In the genomic region with DNA sequence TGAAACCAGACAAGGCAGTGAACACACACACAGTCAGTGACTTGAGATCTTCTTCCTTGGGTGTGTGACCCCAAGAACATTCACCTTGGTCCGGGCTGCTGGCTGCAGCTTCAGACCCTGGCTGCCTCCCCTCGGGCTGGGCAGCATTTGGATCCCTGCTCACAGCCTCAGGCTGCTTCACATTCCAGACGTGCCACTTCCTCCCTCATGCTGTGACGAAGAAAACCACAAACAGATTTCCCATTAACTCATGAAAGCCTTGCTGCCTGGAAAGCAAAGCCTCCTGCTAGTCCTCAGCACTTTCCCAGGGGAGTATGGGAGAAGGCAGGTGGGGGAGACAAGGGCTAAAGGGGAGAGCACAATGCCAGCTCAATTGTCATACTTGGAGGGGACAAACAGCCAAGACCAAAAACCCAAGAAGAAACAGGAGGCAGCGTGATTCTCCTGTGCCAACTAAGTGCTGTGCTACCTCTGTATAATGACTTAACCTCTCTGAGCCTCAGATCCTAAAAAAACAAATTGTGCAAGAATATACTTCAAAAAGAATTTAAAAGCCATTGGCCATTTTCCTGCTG, we compare ENCODE assay signal across 9 cellular contexts.
DNase-seq lines count a peak whose midpoint lies in the region; ATAC-seq and TF ChIP-seq lines count a peak whose summit lies in the region.
"Had no signal": no experiment of that assay in that cellular context is flagged by ENCODE, and none has a peak within 500 bp of the region (broad histone marks: within the 10 kb centered on the region; RNA-seq: fewer than 3 reads in every experiment).

No MANE protein-coding gene starts in this region.

- H3K4me2 ChIP-seq in SK-N-SH: peak overlapping the region; percentile 68

- peak overlapping the region in 1 of 2 experiments; percentile 28; a peak in 3 of 4 replicates for H3K4me3 ChIP-seq in SK-N-SH (ENCODE audit: low read depth in 2 of 2, low read length in 1 of 2)
- no peak overlapping the region for H3K4me3 ChIP-seq in gastroesophageal sphincter
- no peak overlapping the region for H3K4me3 ChIP-seq in gastrocnemius medialis

- H3K9me3 ChIP-seq in SK-N-SH (no peaks in the 10 kb centered on the region), gastroesophageal sphincter (no peaks in the 10 kb centered on the region), gastrocnemius medialis (no peaks in the 10 kb centered on the region)

- peak overlapping the region; percentile 80; the same call in 1 of the 2 replicates for H2AFZ ChIP-seq in SK-N-SH (ENCODE audit: low read depth)

- peak; percentile 77 for ATAC-seq in gastroesophageal sphincter
- ATAC-seq in gastrocnemius medialis: no peak

- H3K36me3 ChIP-seq in SK-N-SH (replicated peaks in 1 of 2; ENCODE audit: control insufficient read depth in 1 of 2, insufficient read depth in 2 of 2, low read length in 1 of 2): no peaks in the 10 kb centered on the region
- H3K36me3 ChIP-seq in gastroesophageal sphincter: no peaks in the 10 kb centered on the region
- H3K36me3 ChIP-seq in gastrocnemius medialis: no peaks in the 10 kb centered on the region

- no peaks in the 10 kb centered on the region for H3K27me3 ChIP-seq in SK-N-SH (ENCODE audit: insufficient read depth)
- H3K27me3 ChIP-seq in gastroesophageal sphincter: no peaks in the 10 kb centered on the region
- H3K27me3 ChIP-seq in gastrocnemius medialis: no peaks in the 10 kb centered on the region

- intact Hi-C loops in gastrocnemius medialis (cut with DNase I; ENCODE audit: low total_unique reads): no loop called here

- H3K9me2 ChIP-seq in SK-N-SH: no peaks in the 10 kb centered on the region

- TF ChIP-seq RAD21 in SK-N-SH (IDR thresholded peaks at IDR 0.05; ENCODE audit: low read length): no peak

- no peak for TF ChIP-seq POLR2A in gastroesophageal sphincter (IDR thresholded peaks at IDR 0.05)
- TF ChIP-seq POLR2A in gastrocnemius medialis (IDR thresholded peaks at IDR 0.05): no peak
- TF ChIP-seq POLR2A in erythroblast (IDR thresholded peaks at IDR 0.05; ENCODE audit: low read length): no peak

- H3K79me2 ChIP-seq in SK-N-SH (ENCODE audit: insufficient read depth): no peaks in the 10 kb centered on the region

- H3F3A ChIP-seq in SK-N-SH (replicated peaks; ENCODE audit: insufficient read depth): no peaks in the 10 kb centered on the region

- in situ Hi-C loops in gastrocnemius medialis (cut with MboI; ENCODE audit: low sequenced_read_pairs in 4 of 4): loop anchor here (10.0 to 25.0 kb wide), 5 partner anchors 102 to 498 kb away; no protein-coding TSS in a partner anchor

- POLR2A ChIA-PET in SK-N-SH (lab: Yijun Ruan, JAX): no interaction called here

- peak overlapping the region; percentile 55; the same call in 1 of the 2 replicates for H3K9ac ChIP-seq in SK-N-SH

- whole genome bisulfite sequencing in SK-N-SH (ENCODE audit: low lambda C conversion rate): 10% methylated on average over 4 of the region's 5 CpGs
- 40 to 60% methylated on average over 1 of the region's 5 CpGs for WGBS in gastroesophageal sphincter (ENCODE audit: low coverage in 1 of 2), 2 donors

- H3K27ac ChIP-seq in SK-N-SH (ENCODE audit: low read depth in 2 of 2, low read length in 1 of 2) (peak overlapping the region; percentile 30 to 86; a peak in 3 of 4 replicates), gastroesophageal sphincter (peak overlapping the region in 2 of 4 donors; percentile 56 to 76), gastrocnemius medialis (no peak overlapping the region)

- peaks cover 0 to 9% of the 10 kb centered on the region in 2 experiments; a peak in 2 of 4 replicates for H3K4me1 ChIP-seq in SK-N-SH (ENCODE audit: control insufficient read depth in 1 of 2, insufficient read depth in 2 of 2, low read depth in 1 of 2, low read length in 1 of 2)
- H3K4me1 ChIP-seq in gastroesophageal sphincter: peaks cover 0 to 28% (median 7%) of the 10 kb centered on the region in 3 donors
- H3K4me1 ChIP-seq in gastrocnemius medialis: peaks cover 0 to 3% of the 10 kb centered on the region in 2 donors

- no peaks in the 10 kb centered on the region for H4K20me1 ChIP-seq in SK-N-SH (ENCODE audit: insufficient read depth)

- TF ChIP-seq CTCF in SK-N-SH (IDR thresholded peaks at IDR 0.05) (no peak), gastroesophageal sphincter (IDR thresholded peaks at IDR 0.05) (no peak), gastrocnemius medialis (IDR thresholded peaks at IDR 0.05 in 4 of 5, conservative IDR thresholded peaks at IDR 0.05 in 1 of 5) (no peak)

- CTCF ChIA-PET in SK-N-SH (lab: Yijun Ruan, JAX): interaction anchor here (0.6 to 4.2 kb wide), 3 partner anchors 14 to 435 kb away, joined by 3 to 15 read pairs (median 5); no protein-coding TSS in a partner anchor

- DNase-seq in HS-27A (ENCODE audit: low read depth) (peak; percentile 79), SK-N-SH (peak; percentile 30), smooth muscle cell of the brain vasculature (ENCODE audit: low read depth, low spot score) (peak; percentile 31), gastrocnemius medialis (no peak), erythroblast (lab: John Stamatoyannopoulos, UW) (no peak), NCI-H1930 (lab: John Stamatoyannopoulos, UW) (no peak)
- DNase-seq: activated gamma-delta T cell, NCI-H524 treated with DMSO at 0.1 percent for 48 hours had no signal

- TF ChIP-seq EP300 in SK-N-SH (IDR thresholded peaks at IDR 0.05; ENCODE audit: borderline replicate concordance in 1 of 2, low read depth in 1 of 2, low read length in 1 of 2): peak in 1 of 2 experiments; percentile 47; a peak in 1 of 4 replicates
- TF ChIP-seq EP300 in gastroesophageal sphincter (IDR thresholded peaks at IDR 0.05): no peak

TF ChIP-seq in SK-N-SH, 30 proteins besides CTCF, POLR2A, EP300 and RAD21 (continues in another document):
- TF ChIP-seq TEAD4 (IDR thresholded peaks at IDR 0.05; ENCODE audit: borderline replicate concordance, insufficient read depth) (peak; percentile 64; the same call in 1 of the 2 replicates), TCF12 (IDR thresholded peaks at IDR 0.05) (peak; percentile 67), RXRA (IDR thresholded peaks at IDR 0.05; ENCODE audit: borderline replicate concordance, low read depth) (no peak), NRF1 (IDR thresholded peaks at IDR 0.05; ENCODE audit: low read depth, low read length) (no peak), GATA2 (CRISPR knock-in tag; IDR thresholded peaks at IDR 0.05) (no peak), POLR2AphosphoS5 (IDR thresholded peaks at IDR 0.05; ENCODE audit: low read depth, low read length) (peak; percentile 54), FOXJ3 (CRISPR knock-in tag; IDR thresholded peaks at IDR 0.05) (no peak), NFIC (IDR thresholded peaks at IDR 0.05; ENCODE audit: borderline replicate concordance) (0 out of 2 replicates have a peak, but pooled peaks have one; percentile 14), GABPA (IDR thresholded peaks at IDR 0.05; ENCODE audit: low read depth) (no peak), FOSL2 (IDR thresholded peaks at IDR 0.05; ENCODE audit: borderline replicate concordance, low read depth) (no peak), MXI1 (IDR thresholded peaks at IDR 0.05; ENCODE audit: low read depth, low read length) (no peak), TAF1 (IDR thresholded peaks at IDR 0.05; ENCODE audit: borderline replicate concordance, low read depth, low read length) (peak; percentile 47; the same call in 1 of the 2 replicates), CHD2 (IDR thresholded peaks at IDR 0.05; ENCODE audit: low read length, partially characterized antibody) (no peak)
- TF ChIP-seq, protein P1, sequence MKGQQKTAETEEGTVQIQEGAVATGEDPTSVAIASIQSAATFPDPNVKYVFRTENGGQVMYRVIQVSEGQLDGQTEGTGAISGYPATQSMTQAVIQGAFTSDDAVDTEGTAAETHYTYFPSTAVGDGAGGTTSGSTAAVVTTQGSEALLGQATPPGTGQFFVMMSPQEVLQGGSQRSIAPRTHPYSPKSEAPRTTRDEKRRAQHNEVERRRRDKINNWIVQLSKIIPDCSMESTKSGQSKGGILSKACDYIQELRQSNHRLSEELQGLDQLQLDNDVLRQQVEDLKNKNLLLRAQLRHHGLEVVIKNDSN (IDR thresholded peaks at IDR 0.05; ENCODE audit: borderline replicate concordance, low read depth): no peak; the same call in 1 of the 2 replicates
- TF ChIP-seq, protein P2, sequence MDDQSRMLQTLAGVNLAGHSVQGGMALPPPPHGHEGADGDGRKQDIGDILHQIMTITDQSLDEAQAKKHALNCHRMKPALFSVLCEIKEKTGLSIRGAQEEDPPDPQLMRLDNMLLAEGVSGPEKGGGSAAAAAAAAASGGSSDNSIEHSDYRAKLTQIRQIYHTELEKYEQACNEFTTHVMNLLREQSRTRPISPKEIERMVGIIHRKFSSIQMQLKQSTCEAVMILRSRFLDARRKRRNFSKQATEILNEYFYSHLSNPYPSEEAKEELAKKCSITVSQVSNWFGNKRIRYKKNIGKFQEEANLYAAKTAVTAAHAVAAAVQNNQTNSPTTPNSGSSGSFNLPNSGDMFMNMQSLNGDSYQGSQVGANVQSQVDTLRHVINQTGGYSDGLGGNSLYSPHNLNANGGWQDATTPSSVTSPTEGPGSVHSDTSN (IDR thresholded peaks at IDR 0.05): no peak
- TF ChIP-seq, protein P3, sequence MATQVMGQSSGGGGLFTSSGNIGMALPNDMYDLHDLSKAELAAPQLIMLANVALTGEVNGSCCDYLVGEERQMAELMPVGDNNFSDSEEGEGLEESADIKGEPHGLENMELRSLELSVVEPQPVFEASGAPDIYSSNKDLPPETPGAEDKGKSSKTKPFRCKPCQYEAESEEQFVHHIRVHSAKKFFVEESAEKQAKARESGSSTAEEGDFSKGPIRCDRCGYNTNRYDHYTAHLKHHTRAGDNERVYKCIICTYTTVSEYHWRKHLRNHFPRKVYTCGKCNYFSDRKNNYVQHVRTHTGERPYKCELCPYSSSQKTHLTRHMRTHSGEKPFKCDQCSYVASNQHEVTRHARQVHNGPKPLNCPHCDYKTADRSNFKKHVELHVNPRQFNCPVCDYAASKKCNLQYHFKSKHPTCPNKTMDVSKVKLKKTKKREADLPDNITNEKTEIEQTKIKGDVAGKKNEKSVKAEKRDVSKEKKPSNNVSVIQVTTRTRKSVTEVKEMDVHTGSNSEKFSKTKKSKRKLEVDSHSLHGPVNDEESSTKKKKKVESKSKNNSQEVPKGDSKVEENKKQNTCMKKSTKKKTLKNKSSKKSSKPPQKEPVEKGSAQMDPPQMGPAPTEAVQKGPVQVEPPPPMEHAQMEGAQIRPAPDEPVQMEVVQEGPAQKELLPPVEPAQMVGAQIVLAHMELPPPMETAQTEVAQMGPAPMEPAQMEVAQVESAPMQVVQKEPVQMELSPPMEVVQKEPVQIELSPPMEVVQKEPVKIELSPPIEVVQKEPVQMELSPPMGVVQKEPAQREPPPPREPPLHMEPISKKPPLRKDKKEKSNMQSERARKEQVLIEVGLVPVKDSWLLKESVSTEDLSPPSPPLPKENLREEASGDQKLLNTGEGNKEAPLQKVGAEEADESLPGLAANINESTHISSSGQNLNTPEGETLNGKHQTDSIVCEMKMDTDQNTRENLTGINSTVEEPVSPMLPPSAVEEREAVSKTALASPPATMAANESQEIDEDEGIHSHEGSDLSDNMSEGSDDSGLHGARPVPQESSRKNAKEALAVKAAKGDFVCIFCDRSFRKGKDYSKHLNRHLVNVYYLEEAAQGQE (IDR thresholded peaks at IDR 0.05; ENCODE audit: low read depth, low read length): 0 out of 2 replicates have a peak, but pooled peaks have one; percentile 11

Comparison
In these comparisons a context has a peak if more than half of its experiments do, and no peak if none do; other contexts are left out.
1. DNase-seq: peak in HS-27A (single experiment), SK-N-SH (single experiment) and smooth muscle cell of the brain vasculature (single experiment); none in gastrocnemius medialis (0 of 2), erythroblast (0 of 2) and NCI-H1930 (0 of 2).
2. H3K27ac ChIP-seq: peak in SK-N-SH (2 of 2); none in gastrocnemius medialis (0 of 4).